In genomic region chr2:195509551-195509950, GRCh38 we compare ENCODE assay signal across 27 cellular contexts.
"Had no signal": no experiment of that assay in that cellular context is flagged by ENCODE, and none has a peak within 500 bp of the region (broad histone marks: within the 10 kb centered on the region; RNA-seq: fewer than 3 reads in every experiment).

No MANE protein-coding gene starts in this region.

- H3K27me3 ChIP-seq: brain microvascular endothelial cell, gastroesophageal sphincter, right lobe of liver, testis, transverse colon had no signal

- H3K4me3 ChIP-seq: coronary artery, gastroesophageal sphincter, right lobe of liver, testis, transverse colon had no signal

- FAIRE-seq: astrocyte, kidney, urothelium cell line had no signal

- H3K4me1 ChIP-seq: gastroesophageal sphincter, right lobe of liver, transverse colon had no signal

- H3K36me3 ChIP-seq: brain microvascular endothelial cell, gastroesophageal sphincter, right lobe of liver, transverse colon had no signal

- ATAC-seq: activated CD8-positive, alpha-beta T cell treated with anti-CD3 and anti-CD28 coated beads for 36 hours; activated T-cell treated with anti-CD3 and anti-CD28 coated beads, Interleukin-2, amount 50 U/mL, for 4 hours; activated T-helper 17 cell treated with anti-CD3 and anti-CD28 coated beads, Interleukin-2, amount 50 U/mL, for 72 hours; effector memory CD8-positive, alpha-beta T cell; gastroesophageal sphincter; left colon; natural killer cell treated with Interleukin-12 subunit alpha and Interleukin-12 subunit beta and Interleukin-15 and Interleukin-18, amount 100 ng/mL, for 72 hours had no signal

- H3K9me3 ChIP-seq: right lobe of liver, testis had no signal

- DNase-seq: activated CD4-positive, alpha-beta T cell treated with anti-CD3 and anti-CD28 coated beads, Interleukin-2, amount 50 U/mL, for 1 hour; activated CD4-positive, CD25-positive, alpha-beta regulatory T cell treated with anti-CD3 and anti-CD28 coated beads, Interleukin-2, amount 50 U/mL, for 72 hours; activated CD8-positive, alpha-beta T cell treated with anti-CD3 and anti-CD28 coated beads for 36 hours; activated gamma-delta T cell treated with Interleukin-2 at 50 U/mL for 16 hours; activated naive CD4-positive, alpha-beta T cell treated with anti-CD3 and anti-CD28 coated beads, Interleukin-2, amount 50 U/mL, for 16 hours; activated T-cell treated with anti-CD3 and anti-CD28 coated beads, Interleukin-2, amount 50 U/mL, for 4 hours; amniotic stem cell; brain microvascular endothelial cell; effector memory CD8-positive, alpha-beta T cell; head of caudate nucleus; hypothalamus; immature natural killer cell; kidney; left colon; mesenchymal stem cell; right lobe of liver; stimulated activated CD4-positive, alpha-beta T cell treated with anti-CD3 and anti-CD28 coated beads, Interleukin-2, amount 100 ng/mL, for 48 hours; stimulated activated naive CD4-positive, alpha-beta T cell treated with Interleukin-2 at 50 U/mL for 16 hours; T-helper 9 cell; testis; transverse colon had no signal

- H3K27ac ChIP-seq: brain microvascular endothelial cell, coronary artery, gastroesophageal sphincter, right lobe of liver, testis, transverse colon had no signal
